Comparison of ENCODE assay signal across 18 cellular contexts in genomic region chr21:35284199-35284598, GRCh38.
DNase-seq lines count a peak whose midpoint lies in the region; ATAC-seq and TF ChIP-seq lines count a peak whose summit lies in the region.
"Had no signal": no experiment of that assay in that cellular context is flagged by ENCODE, and none has a peak within 500 bp of the region (broad histone marks: within the 10 kb centered on the region; RNA-seq: fewer than 3 reads in every experiment).

No MANE protein-coding gene starts in this region.

- no peak overlapping the region for H3K27ac Mint-ChIP-seq in activated T-cell treated with anti-CD3 and anti-CD28 coated beads, Interleukin-2, amount 50 U/mL, for 72 hours
- H3K27ac Mint-ChIP-seq: activated CD8-positive, alpha-beta memory T cell treated with anti-CD3 and anti-CD28 coated beads, Interleukin-2, amount 10 ng/mL, durations not matched to agents 7 days and 5 days; memory B cell; nephron progenitor cell had no signal

- ATAC-seq in Right ventricle myocardium inferior (peak; percentile 39), esophagus mucosa (no peak)
- no peak for ATAC-seq in activated T-cell treated with anti-CD3 and anti-CD28 coated beads, Interleukin-2, amount 50 U/mL, for 72 hours (replicated peaks in 1 of 2)
- ATAC-seq: activated CD8-positive, alpha-beta memory T cell treated with anti-CD3 and anti-CD28 coated beads, Interleukin-2, amount 10 ng/mL, durations not matched to agents 7 days and 5 days; stimulated activated naive CD8-positive, alpha-beta T cell treated with anti-CD3 and anti-CD28 coated beads, Interleukin-15, Interleukin-2, amounts not matched to agents 100 U/mL and 50 U/mL, for 24 hours had no signal

- no peak overlapping the region for H3K23ac ChIP-seq in mesenchymal stem cell (ENCODE audit: low read length in 2 of 2)

- H2AFZ ChIP-seq in mesenchymal stem cell (ENCODE audit: low read depth, low read length), result peak overlapping the region; percentile 39

- H3K36me3 ChIP-seq in right atrium auricular region (no peaks in the 10 kb centered on the region), mesenchymal stem cell (ENCODE audit: control insufficient read depth in 1 of 2, insufficient read depth in 2 of 2, low read depth in 1 of 2, low read length in 2 of 2) (no peaks in the 10 kb centered on the region)
- H3K36me3 ChIP-seq: ascending aorta, SJSA1 had no signal

- no peak overlapping the region for H2BK15ac ChIP-seq in mesenchymal stem cell (ENCODE audit: low read depth, poor library complexity, severe bottlenecking)

- no peak overlapping the region for H2BK5ac ChIP-seq in mesenchymal stem cell (ENCODE audit: low read depth, low read length, poor library complexity, severe bottlenecking)

- peak; percentile 71 for DNase-seq in Right ventricle myocardium inferior (ENCODE audit: missing footprints)
- DNase-seq in right atrium auricular region (ENCODE audit: low spot score), result no peak
- peak; percentile 40 for DNase-seq in fibroblast of mammary gland (ENCODE audit: low read depth)
- DNase-seq in mesenchymal stem cell, result peak; percentile 12
- no peak for DNase-seq in dedifferentiated amniotic fluid mesenchymal stem cell (ENCODE audit: extremely low spot score)
- no peak for DNase-seq in ureter (ENCODE audit: low spot score)
- no peak for DNase-seq in activated T-cell treated with anti-CD3 and anti-CD28 coated beads, Interleukin-2, amount 50 U/mL, for 72 hours
- DNase-seq: activated CD8-positive, alpha-beta memory T cell treated with anti-CD3 and anti-CD28 coated beads, Interleukin-2, amount 10 ng/mL, durations not matched to agents 7 days and 5 days; activated effector memory CD4-positive, alpha-beta T cell treated with anti-CD3 and anti-CD28 coated beads, Interleukin-2, amount 50 U/mL, for 16 hours; NCI-H2029 treated with DMSO at 0.1 percent for 48 hours; NCI-H526; nephron progenitor cell; stimulated activated naive CD8-positive, alpha-beta T cell treated with anti-CD3 and anti-CD28 coated beads, Interleukin-15, Interleukin-2, amounts not matched to agents 100 U/mL and 50 U/mL, for 24 hours; T-helper 2 cell had no signal

- H2BK12ac ChIP-seq in mesenchymal stem cell (ENCODE audit: low read length in 2 of 2), result no peak overlapping the region

- H3K4me1 ChIP-seq in right atrium auricular region, result no peaks in the 10 kb centered on the region
- peaks cover 1% of the 10 kb centered on the region for H3K4me1 ChIP-seq in mesenchymal stem cell (ENCODE audit: control insufficient read depth, insufficient read depth, low read depth, low read length)
- H3K4me1 ChIP-seq: SJSA1 had no signal

- H3K27me3 Mint-ChIP-seq in activated T-cell treated with anti-CD3 and anti-CD28 coated beads, Interleukin-2, amount 50 U/mL, for 72 hours (ENCODE audit: low read depth), result no peaks in the 10 kb centered on the region

- H3K79me1 ChIP-seq in mesenchymal stem cell (replicated peaks; ENCODE audit: low read length, poor library complexity, severe bottlenecking), result no peaks in the 10 kb centered on the region

- H3K4me3 ChIP-seq in right atrium auricular region, result no peak overlapping the region
- no peak overlapping the region for H3K4me3 ChIP-seq in fibroblast of mammary gland (ENCODE audit: control insufficient read depth, low read depth, low read length)
- no peak overlapping the region for H3K4me3 ChIP-seq in mesenchymal stem cell (ENCODE audit: insufficient read depth in 1 of 2, low read depth in 1 of 2, low read length in 2 of 2)
- H3K4me3 ChIP-seq: ascending aorta, SJSA1 had no signal

- no peak for TF ChIP-seq CTCF in right atrium auricular region (IDR thresholded peaks at IDR 0.05)
- no peak for TF ChIP-seq CTCF in fibroblast of mammary gland (conservative IDR thresholded peaks at IDR 0.05; ENCODE audit: control insufficient read depth, insufficient read depth, low read depth, low read length)

- no peak overlapping the region for H3K9ac ChIP-seq in mesenchymal stem cell (ENCODE audit: low read length)

- no peaks in the 10 kb centered on the region for H3K27me3 ChIP-seq in right atrium auricular region
- no peaks in the 10 kb centered on the region for H3K27me3 ChIP-seq in mesenchymal stem cell (ENCODE audit: control insufficient read depth in 1 of 2, insufficient read depth in 1 of 2, low read length in 2 of 2)
- H3K27me3 ChIP-seq: ascending aorta, SJSA1 had no signal

- no peak overlapping the region for H2AK5ac ChIP-seq in mesenchymal stem cell (ENCODE audit: low read length, severe bottlenecking)

- H3K18ac ChIP-seq in mesenchymal stem cell (ENCODE audit: low read depth in 1 of 2, low read length in 2 of 2), result peak overlapping the region in 1 of 2 experiments; percentile 52

- peaks cover 7 to 10% of the 10 kb centered on the region in 2 donors for H3K9me3 Mint-ChIP-seq in activated T-cell treated with anti-CD3 and anti-CD28 coated beads, Interleukin-2, amount 50 U/mL, for 72 hours

- H3K4me3 Mint-ChIP-seq in activated T-cell treated with anti-CD3 and anti-CD28 coated beads, Interleukin-2, amount 50 U/mL, for 72 hours, result no peak overlapping the region
- H3K4me3 Mint-ChIP-seq: activated CD8-positive, alpha-beta memory T cell treated with anti-CD3 and anti-CD28 coated beads, Interleukin-2, amount 10 ng/mL, durations not matched to agents 7 days and 5 days; memory B cell; nephron progenitor cell had no signal

- H4K8ac ChIP-seq in mesenchymal stem cell (ENCODE audit: low read length), result no peak overlapping the region

- peak overlapping the region in 1 of 2 experiments; percentile 28 for H3K14ac ChIP-seq in mesenchymal stem cell (ENCODE audit: low read length in 2 of 2)

- peak overlapping the region; percentile 2 to 24 for H3K4ac ChIP-seq in mesenchymal stem cell (ENCODE audit: low read depth in 1 of 2, low read length in 2 of 2)

- peaks cover 12% of the 10 kb centered on the region for H3K4me1 Mint-ChIP-seq in activated T-cell treated with anti-CD3 and anti-CD28 coated beads, Interleukin-2, amount 50 U/mL, for 72 hours (ENCODE audit: low read depth)
- H3K4me1 Mint-ChIP-seq: activated CD8-positive, alpha-beta memory T cell treated with anti-CD3 and anti-CD28 coated beads, Interleukin-2, amount 10 ng/mL, durations not matched to agents 7 days and 5 days; nephron progenitor cell had no signal

- 77% methylated on average over 6 of the region's 6 CpGs for WGBS in mesenchymal stem cell

- H3K27ac ChIP-seq in right atrium auricular region, result no peak overlapping the region
- H3K27ac ChIP-seq in mesenchymal stem cell (ENCODE audit: low read length, poor library complexity, severe bottlenecking), result no peak overlapping the region
- H3K27ac ChIP-seq: ascending aorta, SJSA1 had no signal

- intact Hi-C loops in Right ventricle myocardium inferior (cut with DNase I), result no loop called here

- H3K36me3 Mint-ChIP-seq in activated T-cell treated with anti-CD3 and anti-CD28 coated beads, Interleukin-2, amount 50 U/mL, for 72 hours (ENCODE audit: insufficient read depth in 2 of 2), result peaks cover 8 to 13% of the 10 kb centered on the region in 2 donors

- peaks cover 4 to 14% of the 10 kb centered on the region in 2 donors for H3K9me3 ChIP-seq in right atrium auricular region
- H3K9me3 ChIP-seq in mesenchymal stem cell (ENCODE audit: control insufficient read depth, low read length), result peaks cover 11% of the 10 kb centered on the region

- no peak overlapping the region for H4K91ac ChIP-seq in mesenchymal stem cell (ENCODE audit: low read length)

- no peak overlapping the region for H3K4me2 ChIP-seq in mesenchymal stem cell (ENCODE audit: low read length, poor library complexity, severe bottlenecking)

- no peak overlapping the region for H2BK120ac ChIP-seq in mesenchymal stem cell (ENCODE audit: low read depth, low read length)

Comparison
In these comparisons a context has a peak if more than half of its experiments do, and no peak if none do; other contexts are left out.
1. DNase-seq: peak in Right ventricle myocardium inferior (single experiment), fibroblast of mammary gland (single experiment) and mesenchymal stem cell (single experiment); none in right atrium auricular region (single experiment), dedifferentiated amniotic fluid mesenchymal stem cell (single experiment), ureter (single experiment) and activated T-cell treated with anti-CD3 and anti-CD28 coated beads, Interleukin-2, amount 50 U/mL, for 72 hours (0 of 2).